8 cellular contexts compared by ENCODE assay signal in the genomic region with DNA sequence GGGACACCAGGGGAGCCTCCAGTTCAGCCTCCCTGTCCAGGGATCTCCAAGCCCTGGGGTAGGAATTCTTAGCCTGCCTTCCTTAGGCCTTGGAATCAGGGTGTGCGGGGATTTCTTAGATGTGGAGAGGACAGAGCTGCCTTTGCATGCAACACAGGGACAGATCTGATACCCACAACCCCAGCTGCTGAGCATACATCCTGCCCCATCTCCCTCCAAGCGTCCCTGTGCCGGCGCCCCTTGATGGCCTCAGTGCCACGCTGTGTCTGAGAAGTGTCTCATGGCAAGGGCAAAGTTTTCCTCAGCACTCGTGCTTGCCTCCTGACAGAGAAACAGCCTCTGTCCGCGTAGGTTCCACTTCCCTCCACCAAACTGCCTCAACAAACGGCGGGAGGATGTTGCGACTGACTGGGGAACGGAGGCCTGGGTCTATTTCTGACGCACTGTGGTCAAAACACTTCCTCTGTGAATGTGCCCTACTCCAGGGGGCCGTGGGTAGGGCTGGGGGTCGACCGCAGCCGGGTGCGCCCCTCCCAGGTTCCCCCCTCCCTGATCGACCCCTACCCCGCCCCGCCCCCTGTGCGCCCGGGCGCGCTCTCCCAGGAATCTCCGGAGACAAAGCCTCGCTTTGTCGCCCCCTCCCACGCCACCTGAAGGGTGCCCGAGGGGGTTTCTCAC. TPM values are rescaled to one million over a fixed set of nuclear protein-coding genes. Genes with fewer than 3 reads are reported as not detected.
DNase-seq lines count a peak whose midpoint lies in the region; TF ChIP-seq lines count a peak whose summit lies in the region.

No MANE protein-coding gene starts in this region.

- no peaks in the 10 kb centered on the region for H3K27me3 ChIP-seq in testis

- H3K9me3 ChIP-seq in HEK293 (ENCODE audit: control insufficient read depth, insufficient read depth, low read depth, low read length): no peaks in the 10 kb centered on the region
- no peaks in the 10 kb centered on the region for H3K9me3 ChIP-seq in testis

- DNase-seq in GM12864 (ENCODE audit: low read depth) (peak; percentile 65), NCI-H69 (lab: John Stamatoyannopoulos, UW) (peak; percentile 59), epithelial cell of esophagus (ENCODE audit: low read depth) (no peak), nephron progenitor cell (no peak), testis (peak; percentile 50), NCI-H187 treated with DMSO at 0.1 percent for 48 hours (lab: John Stamatoyannopoulos, UW) (no peak)
- peak in 2 of 3 experiments; percentile 56 to 60 for DNase-seq in activated CD8-positive, alpha-beta memory T cell treated with anti-CD3 and anti-CD28 coated beads for 48 hours (ENCODE audit: low read depth in 2 of 3, low spot score in 2 of 3)

- POLR2A ChIA-PET in HEK293 (lab: Yijun Ruan, JAX): interaction anchor here (1.3 to 5.2 kb wide), 3 partner anchors 10 to 72 kb away, joined by 3 to 39 read pairs (median 3); a partner anchor contains a TSS

- H3K27ac ChIP-seq in HEK293 (ENCODE audit: extremely low read depth, low read depth, low read length) (no peak overlapping the region), testis (peak overlapping the region; percentile 74 to 91)

- H3K4me1 ChIP-seq in HEK293 (ENCODE audit: control insufficient read depth, insufficient read depth, low read length) (no peaks in the 10 kb centered on the region), testis (peaks cover 19% of the 10 kb centered on the region)

- H3K9me3 Mint-ChIP-seq in nephron progenitor cell: no peaks in the 10 kb centered on the region

- intact Hi-C loops in testis (cut with DNase I; ENCODE audit: low total_unique reads): no loop called here

- CTCF ChIA-PET in HEK293 (lab: Yijun Ruan, JAX): interaction anchor here (3.3 kb wide), 1 partner anchor 13 kb away, joined by 21 read pairs; a partner anchor contains a TSS

- H3K36me3 ChIP-seq in HEK293 (ENCODE audit: control insufficient read depth in 2 of 2, insufficient read depth in 1 of 2, low read length in 2 of 2) (peaks cover 0 to 27% of the 10 kb centered on the region in 2 experiments; a peak in 1 of 3 replicates), testis (ENCODE audit: low read depth, missing control alignments) (no peaks in the 10 kb centered on the region)

- H3K27me3 Mint-ChIP-seq in nephron progenitor cell (ENCODE audit: low read depth, poor library complexity): peaks cover 9% of the 10 kb centered on the region

- H3K4me3 ChIP-seq in GM12864 (ENCODE audit: low read depth, low read length) (peak overlapping the region; percentile 86), HEK293 (ENCODE audit: low read depth, low read length) (peak overlapping the region; percentile 78), epithelial cell of esophagus (ENCODE audit: low read length) (peak overlapping the region; percentile 64), testis (peak overlapping the region; percentile 72 to 86)

- H3K4me3 Mint-ChIP-seq in nephron progenitor cell: peak overlapping the region; percentile 98

- peaks cover 4% of the 10 kb centered on the region for H3K36me3 Mint-ChIP-seq in nephron progenitor cell (ENCODE audit: low read depth)

- no peak overlapping the region for H3K27ac Mint-ChIP-seq in nephron progenitor cell

- TF ChIP-seq POLR2A in testis (IDR thresholded peaks at IDR 0.05): no peak

- 6 to 7% methylated on average over 21 to 28 of the region's 30 CpGs for WGBS in testis, 2 donors

- H3K4me1 Mint-ChIP-seq in nephron progenitor cell: peaks cover 26% of the 10 kb centered on the region

- TF ChIP-seq CTCF in GM12864 (IDR thresholded peaks at IDR 0.05; ENCODE audit: low read depth, low read length, missing control alignments): no peak
- TF ChIP-seq CTCF in HEK293 (tag by site-specific recombination; IDR thresholded peaks at IDR 0.05): no peak
- TF ChIP-seq CTCF in epithelial cell of esophagus (IDR thresholded peaks at IDR 0.05; ENCODE audit: insufficient read depth, low read depth, low read length, missing control alignments): no peak
- TF ChIP-seq CTCF in nephron progenitor cell (IDR thresholded peaks at IDR 0.05): no peak
- no peak for TF ChIP-seq CTCF in testis (IDR thresholded peaks at IDR 0.05)

TF ChIP-seq in HEK293, 187 proteins besides CTCF, POLR2A, EP300 and RAD21:
- TF ChIP-seq GLIS2 (tag by site-specific recombination; IDR thresholded peaks at IDR 0.05): no peak
- no peak for TF ChIP-seq ZNF560 (tag by site-specific recombination; IDR thresholded peaks at IDR 0.05; ENCODE audit: borderline replicate concordance)
- no peak for TF ChIP-seq SCRT2 (tag by site-specific recombination; IDR thresholded peaks at IDR 0.05)
- TF ChIP-seq ZNF501 (tag by site-specific recombination; IDR thresholded peaks at IDR 0.05): no peak
- no peak for TF ChIP-seq ZNF670 (tag by site-specific recombination; IDR thresholded peaks at IDR 0.05; ENCODE audit: low read depth)
- no peak for TF ChIP-seq ZNF529 (tag by site-specific recombination; IDR thresholded peaks at IDR 0.05; ENCODE audit: insufficient replicate concordance)
- TF ChIP-seq, protein P1, sequence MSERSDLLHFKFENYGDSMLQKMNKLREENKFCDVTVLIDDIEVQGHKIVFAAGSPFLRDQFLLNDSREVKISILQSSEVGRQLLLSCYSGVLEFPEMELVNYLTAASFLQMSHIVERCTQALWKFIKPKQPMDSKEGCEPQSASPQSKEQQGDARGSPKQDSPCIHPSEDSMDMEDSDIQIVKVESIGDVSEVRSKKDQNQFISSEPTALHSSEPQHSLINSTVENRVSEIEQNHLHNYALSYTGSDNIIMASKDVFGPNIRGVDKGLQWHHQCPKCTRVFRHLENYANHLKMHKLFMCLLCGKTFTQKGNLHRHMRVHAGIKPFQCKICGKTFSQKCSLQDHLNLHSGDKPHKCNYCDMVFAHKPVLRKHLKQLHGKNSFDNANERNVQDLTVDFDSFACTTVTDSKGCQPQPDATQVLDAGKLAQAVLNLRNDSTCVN (tag by site-specific recombination; optimal IDR thresholded peaks at IDR 0.05): no peak
- TF ChIP-seq BCL11A (tag by site-specific recombination; IDR thresholded peaks at IDR 0.05; ENCODE audit: low read depth): no peak
- TF ChIP-seq REPIN1 (tag by site-specific recombination; IDR thresholded peaks at IDR 0.05; ENCODE audit: low read depth): no peak
- no peak for TF ChIP-seq ZNF473 (tag by site-specific recombination; IDR thresholded peaks at IDR 0.05)
- TF ChIP-seq WT1 (tag by site-specific recombination; IDR thresholded peaks at IDR 0.05): no peak
- TF ChIP-seq, protein P2, sequence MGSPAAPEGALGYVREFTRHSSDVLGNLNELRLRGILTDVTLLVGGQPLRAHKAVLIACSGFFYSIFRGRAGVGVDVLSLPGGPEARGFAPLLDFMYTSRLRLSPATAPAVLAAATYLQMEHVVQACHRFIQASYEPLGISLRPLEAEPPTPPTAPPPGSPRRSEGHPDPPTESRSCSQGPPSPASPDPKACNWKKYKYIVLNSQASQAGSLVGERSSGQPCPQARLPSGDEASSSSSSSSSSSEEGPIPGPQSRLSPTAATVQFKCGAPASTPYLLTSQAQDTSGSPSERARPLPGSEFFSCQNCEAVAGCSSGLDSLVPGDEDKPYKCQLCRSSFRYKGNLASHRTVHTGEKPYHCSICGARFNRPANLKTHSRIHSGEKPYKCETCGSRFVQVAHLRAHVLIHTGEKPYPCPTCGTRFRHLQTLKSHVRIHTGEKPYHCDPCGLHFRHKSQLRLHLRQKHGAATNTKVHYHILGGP (tag by site-specific recombination; IDR thresholded peaks at IDR 0.05): no peak
- TF ChIP-seq HOXD13 (CRISPR knock-in tag; IDR thresholded peaks at IDR 0.05; ENCODE audit: borderline replicate concordance): no peak
- no peak for TF ChIP-seq ZNF426 (tag by site-specific recombination; IDR thresholded peaks at IDR 0.05)
TF ChIP-seq in HEK293: peak in this region for 0.

RNA-seq across cellular contexts. Expression of a gene that starts 0.9 kb away (rescaled TPM):
- total RNA-seq in testis: 10 to 100 TPM; 50.3 to 61.9 TPM
- 34.6 TPM for polyA plus RNA-seq in testis (ENCODE audit: insufficient read depth, low read depth, low replicate concordance)

RNA-seq across cellular contexts. Expression of a gene that starts 14.1 kb away (rescaled TPM):
- total RNA-seq in testis: 10 to 100 TPM; 29.9 to 49.1 TPM
- 94.3 TPM for polyA plus RNA-seq in testis (ENCODE audit: insufficient read depth, low read depth, low replicate concordance)

RNA-seq across cellular contexts. Expression of a gene that starts 14.2 kb away (rescaled TPM):
- total RNA-seq in testis: 10 to 100 TPM; 15.2 to 26.7 TPM
- polyA plus RNA-seq in testis (ENCODE audit: insufficient read depth, low read depth, low replicate concordance): 54.6 TPM

RNA-seq across cellular contexts. Expression of a gene that starts 28.4 kb away (rescaled TPM):
- 10 to 100 TPM; 12.4 to 13.3 TPM for total RNA-seq in testis
- polyA plus RNA-seq in testis (ENCODE audit: insufficient read depth, low read depth, low replicate concordance): 8.1 TPM

Comparison
In these comparisons a context has a peak if more than half of its experiments do, and no peak if none do; other contexts are left out.
1. DNase-seq: peak in GM12864 (single experiment), NCI-H69 (single experiment), activated CD8-positive, alpha-beta memory T cell treated with anti-CD3 and anti-CD28 coated beads for 48 hours (2 of 3) and testis (single experiment); none in epithelial cell of esophagus (single experiment), nephron progenitor cell (single experiment) and NCI-H187 treated with DMSO at 0.1 percent for 48 hours (single experiment).
2. Peak in every context shown above with its lines, with median percentiles within 50 percentile points of each other: H3K4me3 ChIP-seq.